In the genomic region with DNA sequence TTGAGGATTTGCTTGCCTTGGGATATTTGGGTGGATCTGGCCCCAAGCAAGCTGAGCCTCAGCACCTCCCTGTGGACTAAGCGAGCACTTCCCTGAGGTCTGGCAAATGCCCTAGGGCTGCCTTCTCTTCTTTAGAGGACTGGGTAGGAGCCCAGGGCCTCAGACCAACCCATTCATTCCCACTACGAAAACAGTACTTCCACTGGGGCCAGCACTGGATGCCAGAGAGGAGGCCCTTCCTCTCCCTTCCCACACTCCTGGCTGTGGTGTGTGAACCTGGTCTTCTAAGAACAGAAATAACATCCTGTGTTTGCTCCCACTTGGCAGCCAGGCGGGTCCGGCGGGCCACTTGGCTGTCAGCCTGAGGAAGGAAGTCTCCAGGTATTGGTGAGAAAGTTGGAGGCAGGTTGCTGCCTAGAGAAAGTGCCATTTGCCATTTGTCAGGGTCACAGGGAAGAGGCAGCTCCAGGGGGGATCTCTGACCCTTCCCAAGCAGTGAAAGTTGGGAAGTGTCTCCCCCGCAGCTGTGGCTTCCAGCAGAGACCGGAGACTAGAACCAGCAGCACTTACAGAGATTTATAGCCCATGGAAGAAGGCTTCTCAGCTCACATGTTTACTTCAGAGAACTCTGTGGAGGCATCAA, we compare ENCODE assay signal across 10 cellular contexts.
DNase-seq lines count a peak whose midpoint lies in the region; ATAC-seq and TF ChIP-seq lines count a peak whose summit lies in the region.
"Had no signal": no experiment of that assay in that cellular context is flagged by ENCODE, and none has a peak within 500 bp of the region (broad histone marks: within the 10 kb centered on the region; RNA-seq: fewer than 3 reads in every experiment).

No MANE protein-coding gene starts in this region.

- H3K27ac ChIP-seq in left lung (no peak overlapping the region), uterus (peak overlapping the region; percentile 43 to 45)
- H3K27ac ChIP-seq: A549 had no signal

- peaks cover 0 to 4% of the 10 kb centered on the region in 2 donors for H3K27me3 ChIP-seq in left lung
- H3K27me3 ChIP-seq in uterus: no peaks in the 10 kb centered on the region

- H3K36me3 ChIP-seq in left lung: no peaks in the 10 kb centered on the region
- no peaks in the 10 kb centered on the region for H3K36me3 ChIP-seq in uterus

- H3K9me3 ChIP-seq in left lung (no peaks in the 10 kb centered on the region), uterus (no peaks in the 10 kb centered on the region)
- H3K9me3 ChIP-seq: A549 had no signal

- no peak for TF ChIP-seq POLR2A in uterus (IDR thresholded peaks at IDR 0.05)

- H3K4me1 ChIP-seq in left lung (peaks cover 0 to 4% of the 10 kb centered on the region in 2 donors), uterus (peaks cover 0 to 7% of the 10 kb centered on the region in 2 donors)
- H3K4me1 ChIP-seq: A549 had no signal

- TF ChIP-seq CTCF in choroid plexus epithelial cell (conservative IDR thresholded peaks at IDR 0.05; ENCODE audit: low read depth, low read length): peak; percentile 56
- no peak for TF ChIP-seq CTCF in left lung (IDR thresholded peaks at IDR 0.05)
- no peak for TF ChIP-seq CTCF in uterus (IDR thresholded peaks at IDR 0.05)

- intact Hi-C loops in left lung (cut with DNase I): no loop called here
- intact Hi-C loops in uterus (cut with DNase I; ENCODE audit: low total_unique reads): no loop called here

- no peak overlapping the region for H3K4me3 ChIP-seq in choroid plexus epithelial cell (ENCODE audit: low read depth, low read length)
- H3K4me3 ChIP-seq in left lung: no peak overlapping the region
- no peak overlapping the region for H3K4me3 ChIP-seq in uterus
- H3K4me3 ChIP-seq: A549 had no signal

- peak; percentile 61 for ATAC-seq in left lung
- ATAC-seq in HG02981 (IDR thresholded peaks at IDR 0.05; ENCODE audit: unreplicated experiment): no peak

- DNase-seq in NCI-H2196 (lab: John Stamatoyannopoulos, UW; ENCODE audit: unreplicated experiment) (peak; percentile 33), NCI-H2196 treated with DMSO at 0.1 percent for 48 hours (lab: John Stamatoyannopoulos, UW; ENCODE audit: unreplicated experiment) (no peak), choroid plexus epithelial cell (ENCODE audit: low read depth) (peak; percentile 42), left lung (peak in 1 of 2 donors; percentile 70), uterus (peak; percentile 30 to 38), foreskin melanocyte (no peak)
- no peak for DNase-seq in activated CD8-positive, alpha-beta memory T cell treated with anti-CD3 and anti-CD28 coated beads for 24 hours
- DNase-seq: activated T-cell treated with anti-CD3 and anti-CD28 coated beads, Interleukin-2, amount 50 U/mL, for 1 hour had no signal

Comparison
In these comparisons a context has a peak if more than half of its experiments do, and no peak if none do; other contexts are left out.
1. DNase-seq: peak in NCI-H2196 (single experiment), choroid plexus epithelial cell (single experiment) and uterus (2 of 2); none in NCI-H2196 treated with DMSO at 0.1 percent for 48 hours (single experiment), activated CD8-positive, alpha-beta memory T cell treated with anti-CD3 and anti-CD28 coated beads for 24 hours (single experiment) and foreskin melanocyte (single experiment).
2. H3K27ac ChIP-seq: peak in uterus (2 of 2); none in left lung (0 of 2).